In genomic region chr1:218259800-218260199, GRCh38 we compare ENCODE assay signal across 8 cellular contexts. TPM values are rescaled to one million over a fixed set of nuclear protein-coding genes. Genes with fewer than 3 reads are reported as not detected.
DNase-seq lines count a peak whose midpoint lies in the region; ATAC-seq, FAIRE-seq and TF ChIP-seq lines count a peak whose summit lies in the region.

No MANE protein-coding gene starts in this region.

- no peaks in the 10 kb centered on the region for H3K79me1 ChIP-seq in mesenchymal stem cell (replicated peaks; ENCODE audit: low read length, poor library complexity, severe bottlenecking)

- peak; percentile 57 for TF ChIP-seq RAD21 in HCT116 (IDR thresholded peaks at IDR 0.05; ENCODE audit: low read depth)

- BruUV-seq in HCT116 (replicated peaks; lab: Mats Ljungman, UMichigan): no TSS peak
- BruUV-seq in OCI-LY7 (replicated peaks; lab: Mats Ljungman, UMichigan): no TSS peak

- POLR2A ChIA-PET in HCT116 (lab: Charles Lee): no interaction called here
- POLR2A ChIA-PET in OCI-LY7 (lab: Charles Lee): interaction anchor here (0.6 to 1.0 kb wide), 3 partner anchors 10 to 130 kb away, joined by 3 to 7 read pairs (median 3); no protein-coding TSS in a partner anchor

- 51% methylated on average over 2 of the region's 6 CpGs for WGBS in mesenchymal stem cell

- H3K79me2 ChIP-seq in HCT116 (ENCODE audit: insufficient read depth, low read length) (no peaks in the 10 kb centered on the region), OCI-LY7 (ENCODE audit: insufficient read depth, low read depth, low read length) (no peaks in the 10 kb centered on the region)

- no peak overlapping the region for H3K14ac ChIP-seq in mesenchymal stem cell (ENCODE audit: low read length in 2 of 2)

- no peaks in the 10 kb centered on the region for H3K36me3 ChIP-seq in HCT116 (ENCODE audit: control insufficient read depth in 1 of 2, insufficient read depth in 2 of 2, low read length in 2 of 2)
- no peaks in the 10 kb centered on the region for H3K36me3 ChIP-seq in OCI-LY7 (ENCODE audit: insufficient read depth, low read length)
- no peaks in the 10 kb centered on the region for H3K36me3 ChIP-seq in kidney (ENCODE audit: control insufficient read depth in 1 of 2, insufficient read depth in 2 of 2, low read length in 2 of 2)
- H3K36me3 ChIP-seq in ascending aorta: no peaks in the 10 kb centered on the region
- H3K36me3 ChIP-seq in mesenchymal stem cell (ENCODE audit: control insufficient read depth in 1 of 2, insufficient read depth in 2 of 2, low read depth in 1 of 2, low read length in 2 of 2): no peaks in the 10 kb centered on the region

- no peak overlapping the region for H3K23ac ChIP-seq in mesenchymal stem cell (ENCODE audit: low read length in 2 of 2)

- H3K4me3 ChIP-seq in HCT116 (replicated peaks in 1 of 2; ENCODE audit: low read depth in 1 of 2, low read length in 2 of 2) (no peak overlapping the region), OCI-LY7 (ENCODE audit: low read depth, low read length, poor library complexity, severe bottlenecking) (no peak overlapping the region), kidney (ENCODE audit: low read length in 2 of 2) (no peak overlapping the region), ascending aorta (no peak overlapping the region), mesenchymal stem cell (ENCODE audit: insufficient read depth in 1 of 2, low read depth in 1 of 2, low read length in 2 of 2) (no peak overlapping the region)

- H4K8ac ChIP-seq in mesenchymal stem cell (ENCODE audit: low read length): no peak overlapping the region

- no peak overlapping the region for H2BK15ac ChIP-seq in mesenchymal stem cell (ENCODE audit: low read depth, poor library complexity, severe bottlenecking)

- H4K20me1 ChIP-seq in HCT116 (ENCODE audit: insufficient read depth) (no peaks in the 10 kb centered on the region), OCI-LY7 (ENCODE audit: insufficient read depth, low read length) (no peaks in the 10 kb centered on the region)

- H3K9me3 ChIP-seq in HCT116 (ENCODE audit: control insufficient read depth in 1 of 2, insufficient read depth in 1 of 2, low read depth in 1 of 2, low read length in 2 of 2): no peaks in the 10 kb centered on the region
- no peaks in the 10 kb centered on the region for H3K9me3 ChIP-seq in OCI-LY7 (ENCODE audit: low read length)
- peaks cover 0 to 3% of the 10 kb centered on the region in 2 donors for H3K9me3 ChIP-seq in kidney (ENCODE audit: control insufficient read depth in 1 of 2, low read length in 2 of 2)
- H3K9me3 ChIP-seq in ascending aorta: peaks cover 0 to 10% of the 10 kb centered on the region in 2 donors
- H3K9me3 ChIP-seq in mesenchymal stem cell (ENCODE audit: control insufficient read depth, low read length): peaks cover 27% of the 10 kb centered on the region

- H2BK12ac ChIP-seq in mesenchymal stem cell (ENCODE audit: low read length in 2 of 2): no peak overlapping the region

- no peak overlapping the region for H2BK120ac ChIP-seq in mesenchymal stem cell (ENCODE audit: low read depth, low read length)

- RAD21 ChIA-PET in HCT116 (lab: Charles Lee; ENCODE audit: low non-redundant PET in 1 of 2, low total read pairs in 2 of 2, uncharacterized antibody in 2 of 2, unreplicated experiment in 2 of 2): no interaction called here

- no peak overlapping the region for H3K18ac ChIP-seq in mesenchymal stem cell (ENCODE audit: low read depth in 1 of 2, low read length in 2 of 2)

- H4K91ac ChIP-seq in mesenchymal stem cell (ENCODE audit: low read length): no peak overlapping the region

- H2AK5ac ChIP-seq in mesenchymal stem cell (ENCODE audit: low read length, severe bottlenecking): no peak overlapping the region

- FAIRE-seq in kidney (lab: Jason Lieb, UNC): no peak

- H2AFZ ChIP-seq in HCT116 (ENCODE audit: low read depth, low read length, poor library complexity, severe bottlenecking) (peak overlapping the region; percentile 72), OCI-LY7 (ENCODE audit: low read length) (no peak overlapping the region), mesenchymal stem cell (ENCODE audit: low read depth, low read length) (no peak overlapping the region)

- no peak overlapping the region for H3K27ac ChIP-seq in HCT116 (ENCODE audit: low read depth, low read length)
- no peak overlapping the region for H3K27ac ChIP-seq in OCI-LY7 (ENCODE audit: low read depth, low read length, poor library complexity, severe bottlenecking)
- H3K27ac ChIP-seq in kidney (ENCODE audit: low read depth in 2 of 2, low read length in 2 of 2): no peak overlapping the region
- H3K27ac ChIP-seq in ascending aorta: no peak overlapping the region
- H3K27ac ChIP-seq in mesenchymal stem cell (ENCODE audit: low read length, poor library complexity, severe bottlenecking): no peak overlapping the region

- no peak overlapping the region for H3K9ac ChIP-seq in HCT116 (ENCODE audit: low read length)
- H3K9ac ChIP-seq in kidney (ENCODE audit: low read length in 2 of 2): no peak overlapping the region
- no peak overlapping the region for H3K9ac ChIP-seq in mesenchymal stem cell (ENCODE audit: low read length)

- TF ChIP-seq POLR2A in HCT116 (IDR thresholded peaks at IDR 0.05; ENCODE audit: borderline replicate concordance, extremely low read depth, insufficient read depth, insufficient read length): no peak

- intact Hi-C loops in HCT116 (cut with micrococcal nuclease): loop anchor here (5.0 kb wide), 1 partner anchor 1158 kb away; no protein-coding TSS in a partner anchor
- intact Hi-C loops in OCI-LY7 (cut with micrococcal nuclease; ENCODE audit: unreplicated experiment): no loop called here
- intact Hi-C loops in kidney (cut with DNase I): no loop called here
- intact Hi-C loops in ascending aorta (cut with DNase I): no loop called here

- no peak overlapping the region for H3K4me2 ChIP-seq in HCT116 (ENCODE audit: low read length)
- H3K4me2 ChIP-seq in OCI-LY7 (ENCODE audit: low read length): no peak overlapping the region
- H3K4me2 ChIP-seq in mesenchymal stem cell (ENCODE audit: low read length, poor library complexity, severe bottlenecking): no peak overlapping the region

- DNase-seq in HCT116 (ENCODE audit: low read depth, low spot score) (peak; percentile 7), OCI-LY7 (ENCODE audit: low spot score) (peak; percentile 46), kidney (no peak), hepatic stellate cell (ENCODE audit: low spot score) (no peak), ascending aorta (ENCODE audit: low spot score in 2 of 2) (no peak), mesenchymal stem cell (no peak)

- H3K27me3 ChIP-seq in HCT116 (ENCODE audit: insufficient read depth, low read length) (no peaks in the 10 kb centered on the region), ascending aorta (no peaks in the 10 kb centered on the region), mesenchymal stem cell (ENCODE audit: control insufficient read depth in 1 of 2, insufficient read depth in 1 of 2, low read length in 2 of 2) (no peaks in the 10 kb centered on the region)

- H3K4me1 ChIP-seq in HCT116 (ENCODE audit: control insufficient read depth in 1 of 2, insufficient read depth in 2 of 2, low read length in 2 of 2): no peaks in the 10 kb centered on the region
- no peaks in the 10 kb centered on the region for H3K4me1 ChIP-seq in OCI-LY7 (ENCODE audit: insufficient read depth, low read length, poor library complexity, severe bottlenecking)
- H3K4me1 ChIP-seq in kidney (ENCODE audit: control insufficient read depth in 1 of 2, insufficient read depth in 1 of 2, low read depth in 1 of 2, low read length in 2 of 2): no peaks in the 10 kb centered on the region
- H3K4me1 ChIP-seq in ascending aorta: no peaks in the 10 kb centered on the region
- no peaks in the 10 kb centered on the region for H3K4me1 ChIP-seq in mesenchymal stem cell (ENCODE audit: control insufficient read depth, insufficient read depth, low read depth, low read length)

- peak; percentile 50; the same call in 2 of the 3 replicates for TF ChIP-seq CTCF in GM12872 (IDR thresholded peaks at IDR 0.05; ENCODE audit: insufficient read depth, low read depth, low read length)
- peak; percentile 26 to 67 (median 67); a peak in 5 of 6 replicates for TF ChIP-seq CTCF in HCT116 (IDR thresholded peaks at IDR 0.05 in 2 of 3, conservative IDR thresholded peaks at IDR 0.05 in 1 of 3; ENCODE audit: borderline replicate concordance in 1 of 3, insufficient read depth in 1 of 3, low read depth in 2 of 3, low read length in 2 of 3)
- TF ChIP-seq CTCF in OCI-LY7 (conservative IDR thresholded peaks at IDR 0.05; ENCODE audit: low read length): peak; percentile 84
- TF ChIP-seq CTCF in kidney (IDR thresholded peaks at IDR 0.05; ENCODE audit: borderline replicate concordance, extremely low read depth, insufficient read depth): peak; percentile 6
- TF ChIP-seq CTCF in ascending aorta (IDR thresholded peaks at IDR 0.05): no peak

- CTCF ChIA-PET in HCT116 (lab: Charles Lee): interaction anchor here (0.7 to 1.2 kb wide), 6 partner anchors 9 to 1553 kb away, joined by 3 to 4 read pairs (median 4); no protein-coding TSS in a partner anchor
- CTCF ChIA-PET in OCI-LY7 (lab: Charles Lee; ENCODE audit: unreplicated experiment): no interaction called here

- no peaks in the 10 kb centered on the region for H3K9me2 ChIP-seq in HCT116 (ENCODE audit: insufficient read depth)
- no peaks in the 10 kb centered on the region for H3K9me2 ChIP-seq in OCI-LY7 (ENCODE audit: insufficient read depth, low read length)

- H2BK5ac ChIP-seq in mesenchymal stem cell (ENCODE audit: low read depth, low read length, poor library complexity, severe bottlenecking): no peak overlapping the region

- ATAC-seq in HCT116 (peak; percentile 82), GM21528 (IDR thresholded peaks at IDR 0.05; ENCODE audit: low FRiP score, unreplicated experiment) (no peak)

- H3K4ac ChIP-seq in mesenchymal stem cell (ENCODE audit: low read depth in 1 of 2, low read length in 2 of 2): no peak overlapping the region

TF ChIP-seq in HCT116, 20 proteins besides CTCF, POLR2A, EP300 and RAD21 (continues in another document):
- TF ChIP-seq EGR1 (IDR thresholded peaks at IDR 0.05; ENCODE audit: low read depth): no peak

RNA-seq across cellular contexts. Expression of gene RRP15, which starts 25.3 kb away (rescaled TPM):
- total RNA-seq in HCT116 (2021; ENCODE audit: unreplicated experiment) (25.5 TPM), OCI-LY7 (2022) (18.4 and 21.9 TPM in 2 replicates), kidney (21.4 TPM), ascending aorta (1.9 TPM)
- polyA plus RNA-seq in HCT116 (2012): 4.1 and 5.7 TPM in 2 replicates
- total RNA-seq in OCI-LY7 (2014; rRNA removed; shearing (Covaris generic)): 7.2 and 19.6 TPM in 2 replicates
- polyA plus RNA-seq in kidney (ENCODE audit: insufficient read depth, low read depth, low replicate concordance): 5.9 TPM
- polyA plus RNA-seq in mesenchymal stem cell (2013, experiment 1 of 2): 40.0 TPM
- 36.7 TPM for polyA plus RNA-seq in mesenchymal stem cell (2013, experiment 2 of 2)

Comparison
In these comparisons a context has a peak if more than half of its experiments do, and no peak if none do; other contexts are left out.
1. CTCF ChIP-seq: peak in GM12872 (single experiment), HCT116 (3 of 3), OCI-LY7 (single experiment) and kidney (single experiment); none in ascending aorta (0 of 3).
2. DNase-seq: peak in HCT116 (single experiment) and OCI-LY7 (single experiment); none in kidney (single experiment), hepatic stellate cell (single experiment), ascending aorta (0 of 2) and mesenchymal stem cell (single experiment).